In the genomic region with DNA sequence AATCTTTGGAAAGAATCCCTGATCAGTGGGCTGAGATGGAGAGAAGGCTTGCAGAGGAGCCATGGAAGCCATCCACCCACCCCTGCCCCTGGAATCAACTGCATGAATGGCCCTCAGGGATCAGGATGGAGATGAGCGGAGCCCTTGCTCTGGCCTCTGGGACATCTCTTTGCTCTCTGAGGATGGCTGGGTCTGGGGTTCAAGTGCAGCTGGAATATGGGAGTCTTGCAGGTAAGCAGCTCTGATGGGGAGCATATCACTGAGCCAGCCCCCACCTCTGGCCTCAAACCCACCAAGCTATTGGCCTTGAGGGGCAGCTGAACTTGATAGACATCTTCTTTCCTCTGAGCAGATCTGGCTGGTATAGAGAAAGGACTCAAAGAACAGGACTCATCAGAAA, we compare ENCODE assay signal across 30 cellular contexts.
"Had no signal": no experiment of that assay in that cellular context is flagged by ENCODE, and none has a peak within 500 bp of the region (broad histone marks: within the 10 kb centered on the region; RNA-seq: fewer than 3 reads in every experiment).

No MANE protein-coding gene starts in this region.

- H3K27me3 Mint-ChIP-seq: activated CD4-positive, alpha-beta memory T cell treated with anti-CD3 and anti-CD28 coated beads for 36 hours; activated CD4-positive, alpha-beta T cell treated with anti-CD3 and anti-CD28 coated beads for 36 hours; activated CD4-positive, alpha-beta T cell treated with anti-CD3 and anti-CD28 coated beads, Interleukin-2, amount 10 ng/mL, durations not matched to agents 24 days and 14 days; activated naive CD4-positive, alpha-beta T cell treated with anti-CD3 and anti-CD28 coated beads, Interleukin-2, amount 50 U/mL, for 24 hours; activated naive CD8-positive, alpha-beta T cell treated with anti-CD3 and anti-CD28 coated beads for 36 hours; activated naive CD8-positive, alpha-beta T cell treated with anti-CD3 and anti-CD28 coated beads, Interleukin-2, amount 50 U/mL, for 24 hours had no signal

- H3K27ac Mint-ChIP-seq: activated CD4-positive, alpha-beta memory T cell treated with anti-CD3 and anti-CD28 coated beads for 36 hours; activated CD4-positive, alpha-beta T cell treated with anti-CD3 and anti-CD28 coated beads for 36 hours; activated CD4-positive, alpha-beta T cell treated with anti-CD3 and anti-CD28 coated beads, Interleukin-2, amount 10 ng/mL, durations not matched to agents 24 days and 14 days; activated CD8-positive, alpha-beta memory T cell treated with anti-CD3 and anti-CD28 coated beads, Interleukin-2, amount 10 ng/mL, durations not matched to agents 7 days and 5 days; activated CD8-positive, alpha-beta T cell treated with anti-CD3 and anti-CD28 coated beads, Interleukin-2, amount 10 ng/mL, durations not matched to agents 7 days and 5 days; activated naive CD4-positive, alpha-beta T cell treated with anti-CD3 and anti-CD28 coated beads for 36 hours; activated naive CD4-positive, alpha-beta T cell treated with anti-CD3 and anti-CD28 coated beads, Interleukin-2, amount 50 U/mL, for 24 hours; activated naive CD8-positive, alpha-beta T cell treated with anti-CD3 and anti-CD28 coated beads for 36 hours; activated naive CD8-positive, alpha-beta T cell treated with anti-CD3 and anti-CD28 coated beads, Interleukin-2, amount 50 U/mL, for 24 hours; activated T-helper 1 cell treated with anti-CD3 and anti-CD28 coated beads, Interleukin-12 subunit alpha, Interleukin-12 subunit beta, Interleukin-2, Interleukin-4 antibody, amounts not matched to agents 30 ng/mL and 10 ng/mL and 1 ng/mL, durations not matched to agents 14 hours and 24 hours and 36 hours; activated T-helper 2 cell treated with anti-CD3 and anti-CD28 coated beads, Interferon-gamma antibody, Interleukin-2, Interleukin-4, amounts not matched to agents 10 μg/mL and 5 μg/mL and 100 μg/mL, durations not matched to agents 14 hours and 24 hours and 36 hours; T-helper 17 cell; T-helper 2 cell treated with Interferon-gamma antibody and Interleukin-4, amounts not matched to agents 5 μg/mL and 100 μg/mL, for 36 hours had no signal

- H3K4me1 Mint-ChIP-seq: activated CD8-positive, alpha-beta memory T cell treated with anti-CD3 and anti-CD28 coated beads, Interleukin-2, amount 10 ng/mL, durations not matched to agents 7 days and 5 days; activated naive CD4-positive, alpha-beta T cell treated with anti-CD3 and anti-CD28 coated beads, Interleukin-2, amount 50 U/mL, for 24 hours; T-helper 17 cell had no signal

- H3K4me3 Mint-ChIP-seq: activated CD4-positive, alpha-beta memory T cell treated with anti-CD3 and anti-CD28 coated beads for 36 hours; activated CD4-positive, alpha-beta T cell treated with anti-CD3 and anti-CD28 coated beads for 36 hours; activated CD4-positive, alpha-beta T cell treated with anti-CD3 and anti-CD28 coated beads, Interleukin-2, amount 10 ng/mL, durations not matched to agents 24 days and 14 days; activated CD8-positive, alpha-beta memory T cell treated with anti-CD3 and anti-CD28 coated beads, Interleukin-2, amount 10 ng/mL, durations not matched to agents 7 days and 5 days; activated CD8-positive, alpha-beta T cell treated with anti-CD3 and anti-CD28 coated beads, Interleukin-2, amount 10 ng/mL, durations not matched to agents 7 days and 5 days; activated naive CD4-positive, alpha-beta T cell treated with anti-CD3 and anti-CD28 coated beads for 36 hours; activated naive CD4-positive, alpha-beta T cell treated with anti-CD3 and anti-CD28 coated beads, Interleukin-2, amount 50 U/mL, for 24 hours; activated naive CD8-positive, alpha-beta T cell treated with anti-CD3 and anti-CD28 coated beads for 36 hours; activated naive CD8-positive, alpha-beta T cell treated with anti-CD3 and anti-CD28 coated beads, Interleukin-2, amount 50 U/mL, for 24 hours; activated T-helper 1 cell treated with anti-CD3 and anti-CD28 coated beads, Interleukin-12 subunit alpha, Interleukin-12 subunit beta, Interleukin-2, Interleukin-4 antibody, amounts not matched to agents 30 ng/mL and 10 ng/mL and 1 ng/mL, durations not matched to agents 14 hours and 24 hours and 36 hours; T-helper 17 cell; T-helper 2 cell treated with Interferon-gamma antibody and Interleukin-4, amounts not matched to agents 5 μg/mL and 100 μg/mL, for 36 hours had no signal

- H3K9me3 Mint-ChIP-seq: activated CD4-positive, alpha-beta memory T cell treated with anti-CD3 and anti-CD28 coated beads for 36 hours; activated CD4-positive, alpha-beta T cell treated with anti-CD3 and anti-CD28 coated beads, Interleukin-2, amount 10 ng/mL, durations not matched to agents 24 days and 14 days; activated naive CD4-positive, alpha-beta T cell treated with anti-CD3 and anti-CD28 coated beads for 36 hours; activated naive CD4-positive, alpha-beta T cell treated with anti-CD3 and anti-CD28 coated beads, Interleukin-2, amount 50 U/mL, for 24 hours; activated naive CD8-positive, alpha-beta T cell treated with anti-CD3 and anti-CD28 coated beads for 36 hours; activated naive CD8-positive, alpha-beta T cell treated with anti-CD3 and anti-CD28 coated beads, Interleukin-2, amount 50 U/mL, for 24 hours; activated T-helper 1 cell treated with anti-CD3 and anti-CD28 coated beads, Interleukin-12 subunit alpha, Interleukin-12 subunit beta, Interleukin-2, Interleukin-4 antibody, amounts not matched to agents 30 ng/mL and 10 ng/mL and 1 ng/mL, durations not matched to agents 14 hours and 24 hours and 36 hours; activated T-helper 2 cell treated with anti-CD3 and anti-CD28 coated beads, Interferon-gamma antibody, Interleukin-2, Interleukin-4, amounts not matched to agents 10 μg/mL and 5 μg/mL and 100 μg/mL, durations not matched to agents 14 hours and 24 hours and 36 hours; T-helper 2 cell treated with Interferon-gamma antibody and Interleukin-4, amounts not matched to agents 5 μg/mL and 100 μg/mL, for 36 hours had no signal

- H3K36me3 ChIP-seq: adrenal gland, colonic mucosa, esophagus squamous epithelium, gastroesophageal sphincter had no signal

- H3K4me3 ChIP-seq: adrenal gland, body of pancreas, colonic mucosa, esophagus squamous epithelium, gastroesophageal sphincter had no signal

- H3K9me3 ChIP-seq: adrenal gland, body of pancreas, colonic mucosa, esophagus squamous epithelium, gastroesophageal sphincter had no signal

- H3K4me1 ChIP-seq: adrenal gland, body of pancreas, colonic mucosa, esophagus squamous epithelium, gastroesophageal sphincter had no signal

- H3K27ac ChIP-seq: adrenal gland, body of pancreas, colonic mucosa, epithelial cell of prostate, esophagus squamous epithelium, gastroesophageal sphincter had no signal

- H3K36me3 Mint-ChIP-seq: activated CD4-positive, alpha-beta memory T cell treated with anti-CD3 and anti-CD28 coated beads for 36 hours; activated CD8-positive, alpha-beta memory T cell treated with anti-CD3 and anti-CD28 coated beads, Interleukin-2, amount 10 ng/mL, durations not matched to agents 7 days and 5 days; activated naive CD4-positive, alpha-beta T cell treated with anti-CD3 and anti-CD28 coated beads, Interleukin-2, amount 50 U/mL, for 24 hours; activated naive CD8-positive, alpha-beta T cell treated with anti-CD3 and anti-CD28 coated beads for 36 hours had no signal

- H3K27me3 ChIP-seq: adrenal gland, body of pancreas, colonic mucosa, esophagus squamous epithelium, gastroesophageal sphincter had no signal

- ATAC-seq: activated CD4-positive, alpha-beta T cell treated with anti-CD3 and anti-CD28 coated beads for 36 hours; activated CD8-positive, alpha-beta memory T cell treated with anti-CD3 and anti-CD28 coated beads, Interleukin-2, amount 10 ng/mL, durations not matched to agents 7 days and 5 days; activated CD8-positive, alpha-beta T cell treated with anti-CD3 and anti-CD28 coated beads, Interleukin-2, amount 10 ng/mL, durations not matched to agents 7 days and 5 days; activated naive CD8-positive, alpha-beta T cell treated with anti-CD3 and anti-CD28 coated beads, Interleukin-2, amount 50 U/mL, for 24 hours; body of pancreas; gastroesophageal sphincter; T-helper 17 cell had no signal

- DNase-seq: activated CD4-positive, alpha-beta memory T cell treated with anti-CD3 and anti-CD28 coated beads for 36 hours; activated CD4-positive, alpha-beta T cell treated with anti-CD3 and anti-CD28 coated beads for 36 hours; activated CD4-positive, alpha-beta T cell treated with anti-CD3 and anti-CD28 coated beads, Interleukin-2, amount 10 ng/mL, durations not matched to agents 24 days and 14 days; activated CD4-positive, CD25-positive, alpha-beta regulatory T cell; activated CD4-positive, CD25-positive, alpha-beta regulatory T cell treated with anti-CD3 and anti-CD28 coated beads, Interleukin-2, amount 50 U/mL, for 72 hours; activated CD8-positive, alpha-beta memory T cell treated with anti-CD3 and anti-CD28 coated beads, Interleukin-2, amount 10 ng/mL, durations not matched to agents 7 days and 5 days; activated CD8-positive, alpha-beta memory T cell treated with anti-CD3 and anti-CD28 coated beads, Interleukin-2, amount 50 U/mL, for 4 hours; activated CD8-positive, alpha-beta T cell treated with anti-CD3 and anti-CD28 coated beads, Interleukin-2, amount 10 ng/mL, durations not matched to agents 7 days and 5 days; activated effector memory CD4-positive, alpha-beta T cell treated with anti-CD3 and anti-CD28 coated beads, Interleukin-2, amount 50 U/mL, for 16 hours; activated naive CD4-positive, alpha-beta T cell treated with anti-CD3 and anti-CD28 coated beads for 36 hours; activated naive CD8-positive, alpha-beta T cell treated with anti-CD3 and anti-CD28 coated beads for 36 hours; activated naive CD8-positive, alpha-beta T cell treated with anti-CD3 and anti-CD28 coated beads, Interleukin-2, amount 50 U/mL, for 24 hours; activated T-cell treated with anti-CD3 and anti-CD28 coated beads, Interleukin-2, amount 50 U/mL, for 1 hour; activated T-cell treated with anti-CD3 and anti-CD28 coated beads, Interleukin-2, amount 50 U/mL, for 48 hours; adrenal gland; amygdala; body of pancreas; caudate nucleus; colonic mucosa; effector CD8-positive, alpha-beta T cell; esophagus squamous epithelium; foreskin melanocyte; T-helper 17 cell; T1000 had no signal
